In genomic region chr22:35648066-35649025, GRCh38 we compare ENCODE assay signal across 8 cellular contexts. TPM values are rescaled to one million over a fixed set of nuclear protein-coding genes. Genes with fewer than 3 reads are reported as not detected.
DNase-seq lines count a peak whose midpoint lies in the region; ATAC-seq, FAIRE-seq and TF ChIP-seq lines count a peak whose summit lies in the region.

Gene APOL6, plus strand, starts transcription at chr22:35648446. Its CDS starts 7,980 bp downstream, at chr22:35656426.

- ATAC-seq in activated CD4-positive, alpha-beta T cell treated with anti-CD3 and anti-CD28 coated beads for 36 hours, result peak; percentile 79
- ATAC-seq in lower lobe of right lung (peak; percentile 82 to 91), GM19395 (IDR thresholded peaks at IDR 0.05; ENCODE audit: unreplicated experiment) (no peak)

- H3K27ac Mint-ChIP-seq in activated CD4-positive, alpha-beta T cell treated with anti-CD3 and anti-CD28 coated beads for 36 hours, result peak within 1 kb of the TSS; percentile 100

- POLR2A ChIA-PET in activated CD4-positive, alpha-beta T cell treated with anti-CD3 and anti-CD28 coated beads for 36 hours (lab: Charles Lee), result interaction anchor here (0.6 to 2.8 kb wide), 7 partner anchors 13 to 591 kb away, joined by 3 to 15 read pairs (median 4); partner anchors contain the start of gene APOL2

- CTCF ChIA-PET in activated CD4-positive, alpha-beta T cell treated with anti-CD3 and anti-CD28 coated beads for 36 hours (lab: Charles Lee), result interaction anchor here (0.7 to 1.4 kb wide), 7 partner anchors 11 to 532 kb away, joined by 3 to 8 read pairs (median 3); no protein-coding TSS in a partner anchor

- no peaks in the 10 kb centered on the region for H3K36me3 ChIP-seq in lower lobe of right lung

- peak; percentile 97 for FAIRE-seq in GM19239 (lab: Jason Lieb, UNC)

- no peaks in the 10 kb centered on the region for H3K27me3 Mint-ChIP-seq in activated CD4-positive, alpha-beta T cell treated with anti-CD3 and anti-CD28 coated beads for 36 hours

- peak; percentile 80 to 82 for DNase-seq in AML-193 (lab: John Stamatoyannopoulos, UW)
- peak; percentile 48 for DNase-seq in GM19239 (ENCODE audit: insufficient read length, low spot score)
- DNase-seq in MV-4-11 (lab: John Stamatoyannopoulos, UW), result peak; percentile 88
- peak; percentile 74 for DNase-seq in activated CD4-positive, alpha-beta T cell treated with anti-CD3 and anti-CD28 coated beads for 36 hours
- no peak for DNase-seq in coronary artery (ENCODE audit: low spot score)
- DNase-seq in lower lobe of right lung, result no peak
- peak; percentile 32 for DNase-seq in stimulated activated CD8-positive, alpha-beta memory T cell treated with anti-CD3 and anti-CD28 coated beads, Interleukin-12 subunit alpha, Interleukin-12 subunit beta, amount 100 ng/mL, for 1 hour (ENCODE audit: low read depth)

- peaks cover 41% of the 10 kb centered on the region for H3K36me3 Mint-ChIP-seq in activated CD4-positive, alpha-beta T cell treated with anti-CD3 and anti-CD28 coated beads for 36 hours (ENCODE audit: low read depth)

- H3K4me1 ChIP-seq in lower lobe of right lung, result peaks cover 36% of the 10 kb centered on the region

- H3K27me3 ChIP-seq in lower lobe of right lung (ENCODE audit: low read depth), result no peaks in the 10 kb centered on the region

- intact Hi-C loops in activated CD4-positive, alpha-beta T cell treated with anti-CD3 and anti-CD28 coated beads for 36 hours (cut with DNase I, micrococcal nuclease), result loop anchor here (1.0 to 5.0 kb wide), 7 partner anchors 13 to 509 kb away; partner anchors contain the start of gene RBFOX2 (in 1 of the 2)
- intact Hi-C loops in lower lobe of right lung (cut with DNase I), result no loop called here

- H3K4me3 Mint-ChIP-seq in activated CD4-positive, alpha-beta T cell treated with anti-CD3 and anti-CD28 coated beads for 36 hours, result peak within 1 kb of the TSS; percentile 90

- H3K9me3 Mint-ChIP-seq in activated CD4-positive, alpha-beta T cell treated with anti-CD3 and anti-CD28 coated beads for 36 hours (ENCODE audit: low read depth), result peaks cover 2% of the 10 kb centered on the region

- peaks cover 4% of the 10 kb centered on the region for H3K9me3 ChIP-seq in lower lobe of right lung

- peak within 1 kb of the TSS; percentile 89 to 93 for H3K27ac ChIP-seq in coronary artery
- H3K27ac ChIP-seq in lower lobe of right lung, result peak within 1 kb of the TSS; percentile 95

- H3K4me3 ChIP-seq in coronary artery (peak within 1 kb of the TSS; percentile 80), lower lobe of right lung (peak within 1 kb of the TSS; percentile 76)

- peaks cover 36% of the 10 kb centered on the region for H3K4me1 Mint-ChIP-seq in activated CD4-positive, alpha-beta T cell treated with anti-CD3 and anti-CD28 coated beads for 36 hours

- TF ChIP-seq CTCF in coronary artery (IDR thresholded peaks at IDR 0.05) (no peak), lower lobe of right lung (IDR thresholded peaks at IDR 0.05) (no peak)

RNA-seq across cellular contexts. Expression of gene APOL6, which starts in this region (rescaled TPM):
- total RNA-seq in activated CD4-positive, alpha-beta T cell treated with anti-CD3 and anti-CD28 coated beads for 36 hours, result 10 to 100 TPM; 34.3 to 35.5 TPM
- 53.8 TPM for total RNA-seq in lower lobe of right lung

Comparison
In these comparisons a context has a peak if more than half of its experiments do, and no peak if none do; other contexts are left out.
1. DNase-seq: peak in AML-193 (2 of 2), GM19239 (single experiment), MV-4-11 (single experiment), activated CD4-positive, alpha-beta T cell treated with anti-CD3 and anti-CD28 coated beads for 36 hours (single experiment) and stimulated activated CD8-positive, alpha-beta memory T cell treated with anti-CD3 and anti-CD28 coated beads, Interleukin-12 subunit alpha, Interleukin-12 subunit beta, amount 100 ng/mL, for 1 hour (single experiment); none in coronary artery (single experiment) and lower lobe of right lung (single experiment).